Comparison of ENCODE assay signal across 34 cellular contexts in the genomic region with DNA sequence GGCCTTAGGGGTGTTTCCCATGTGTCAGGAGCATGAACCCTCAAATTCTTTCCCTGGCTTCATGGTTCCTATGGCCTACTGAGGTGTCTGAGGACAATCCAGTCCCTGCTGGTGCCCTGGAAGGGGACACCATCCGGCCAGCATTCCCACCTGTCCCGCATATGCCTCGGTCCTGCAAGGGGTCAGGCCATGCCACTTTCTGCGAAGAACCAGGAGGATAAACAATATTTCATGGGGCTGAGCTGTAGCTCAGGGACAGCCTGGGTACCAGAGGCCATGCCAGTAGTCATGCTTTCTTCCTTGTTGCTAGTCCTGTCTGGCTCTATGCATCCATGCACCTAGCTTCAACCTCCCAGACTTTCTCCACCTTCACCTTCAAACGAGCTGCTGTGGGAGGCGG.
"Had no signal": no experiment of that assay in that cellular context is flagged by ENCODE, and none has a peak within 500 bp of the region (broad histone marks: within the 10 kb centered on the region; RNA-seq: fewer than 3 reads in every experiment).

No MANE protein-coding gene starts in this region.

- FAIRE-seq: keratinocyte, pancreas, urothelium cell line had no signal

- H3K9ac ChIP-seq: neural progenitor cell had no signal

- H3K4me3 ChIP-seq: heart right ventricle, lower lobe of right lung, neural progenitor cell, pancreas, prostate gland, skin epidermis, stomach, suprapubic skin, thoracic aorta, tibial nerve, upper lobe of right lung had no signal

- H3K27ac ChIP-seq: heart right ventricle, lower lobe of right lung, neural progenitor cell, pancreas, prostate gland, skin epidermis, stomach, suprapubic skin, thoracic aorta, tibial nerve, upper lobe of right lung had no signal

- ATAC-seq: heart right ventricle; left cardiac atrium; left lobe of liver; left ventricle myocardium superior; lower lobe of right lung; natural killer cell; pancreas; right cardiac atrium; sciatic nerve; stimulated activated naive B cell treated with anti-CD40 and anti-IgM and Interleukin-4, amounts not matched to agents 10 μg/mL and 1 μg/mL and 100 μg/mL, for 72 hours; stimulated activated naive CD8-positive, alpha-beta T cell treated with anti-CD3 and anti-CD28 coated beads, Interleukin-15, Interleukin-2, amounts not matched to agents 100 U/mL and 50 U/mL, for 24 hours; upper lobe of right lung had no signal

- DNase-seq: heart right ventricle; hippocampal formation; kidney glomerular epithelial cell; left cardiac atrium; left ventricle myocardium superior; lower lobe of right lung; mammary epithelial cell; mesendoderm; naive B cell; natural killer cell; nephron progenitor cell; nucleus accumbens; pancreas; posterior cingulate gyrus; retina; right cardiac atrium; stimulated activated CD4-positive, alpha-beta T cell treated with anti-CD3 and anti-CD28 coated beads, Interleukin-12 subunit alpha, Interleukin-12 subunit beta, amount 100 ng/mL, for 4 hours; stimulated activated CD4-positive, alpha-beta T cell treated with anti-CD3 and anti-CD28 coated beads, Interleukin-15, amount 100 ng/mL, for 24 hours; stimulated activated CD4-positive, alpha-beta T cell treated with anti-CD3 and anti-CD28 coated beads, Interleukin-2, amount 100 ng/mL, for 24 hours; stimulated activated CD4-positive, alpha-beta T cell treated with anti-CD3 and anti-CD28 coated beads, Interleukin-4, amount 100 ng/mL, for 1 hour; stimulated activated naive B cell treated with anti-CD40 and anti-IgM and Interleukin-4, amounts not matched to agents 10 μg/mL and 1 μg/mL and 100 μg/mL, for 72 hours; stimulated activated naive CD8-positive, alpha-beta T cell treated with anti-CD3 and anti-CD28 coated beads, Interleukin-15, Interleukin-2, amounts not matched to agents 100 U/mL and 50 U/mL, for 24 hours; stomach; upper lobe of right lung had no signal

- H3K27me3 ChIP-seq: heart right ventricle, neural progenitor cell, pancreas, stomach, suprapubic skin, tibial nerve, upper lobe of right lung had no signal

- H3K9me3 ChIP-seq: heart right ventricle, lower lobe of right lung, pancreas, prostate gland, stomach, suprapubic skin, thoracic aorta, tibial nerve, upper lobe of right lung had no signal

- H3K4me2 ChIP-seq: neural progenitor cell had no signal

- H3K36me3 ChIP-seq: heart right ventricle, lower lobe of right lung, neural progenitor cell, pancreas, prostate gland, stomach, suprapubic skin, thoracic aorta, tibial nerve, upper lobe of right lung had no signal

- H3K4me1 ChIP-seq: prostate gland had no signal

- H2AFZ ChIP-seq: neural progenitor cell had no signal
